ENCODE assay signal across 9 cellular contexts in genomic region chr20:62818592-62819493, GRCh38. TPM values are rescaled to one million over a fixed set of nuclear protein-coding genes. Genes with fewer than 3 reads are reported as not detected.
DNase-seq lines count a peak whose midpoint lies in the region; ATAC-seq and TF ChIP-seq lines count a peak whose summit lies in the region.
"Had no signal": no experiment of that assay in that cellular context is flagged by ENCODE, and none has a peak within 500 bp of the region (broad histone marks: within the 10 kb centered on the region; RNA-seq: fewer than 3 reads in every experiment).

No MANE protein-coding gene starts in this region.

- H3K14ac ChIP-seq in IMR-90 (replicated peaks; ENCODE audit: low read depth, low read length) = no peak overlapping the region

- no peak for TF ChIP-seq RAD21 in IMR-90 (IDR thresholded peaks at IDR 0.05; ENCODE audit: low read length)

- no peak overlapping the region for H2BK120ac ChIP-seq in IMR-90 (ENCODE audit: low read depth, low read length)

- H3K56ac ChIP-seq in IMR-90 (ENCODE audit: extremely low read depth, insufficient read depth, low read length) = no peak overlapping the region

- no peak overlapping the region; the same call in 1 of the 2 replicates for H3K4me2 ChIP-seq in IMR-90 (ENCODE audit: low read depth, low read length)

- H3K9me1 ChIP-seq in IMR-90 (ENCODE audit: insufficient read depth, low read length) = no peaks in the 10 kb centered on the region

- BruUV-seq in IMR-90 (replicated peaks; lab: Mats Ljungman, UMichigan) = no TSS peak

- H4K91ac ChIP-seq in IMR-90 (ENCODE audit: insufficient read depth, low read depth, low read length) = peak overlapping the region; percentile 46; the same call in 1 of the 2 replicates

- no peak overlapping the region; a peak in 1 of 4 replicates for H4K8ac ChIP-seq in IMR-90 (ENCODE audit: low read depth in 2 of 2, low read length in 2 of 2)

- H3K36me3 ChIP-seq in IMR-90 (ENCODE audit: control insufficient read depth, insufficient read depth, low read length) (no peaks in the 10 kb centered on the region; the same call in 1 of the 2 replicates), right atrium auricular region (peaks cover 2% of the 10 kb centered on the region), testis (ENCODE audit: low read depth, missing control alignments) (no peaks in the 10 kb centered on the region)

- no peak overlapping the region for H3K18ac ChIP-seq in IMR-90 (ENCODE audit: low read depth, low read length)

- in situ Hi-C loops in IMR-90 (cut with MboI; ENCODE audit: low sequenced_read_pairs) = no loop called here

- no peak for TF ChIP-seq POLR2A in IMR-90 (IDR thresholded peaks at IDR 0.05; ENCODE audit: low read depth, low read length)
- TF ChIP-seq POLR2A in testis (IDR thresholded peaks at IDR 0.05) = no peak

- H4K5ac ChIP-seq in IMR-90 (ENCODE audit: low read depth, low read length) = no peak overlapping the region

- H3K4me1 ChIP-seq in IMR-90 (ENCODE audit: control insufficient read depth, insufficient read depth, low read length) = peaks cover 20% of the 10 kb centered on the region
- H3K4me1 ChIP-seq in right atrium auricular region = peaks cover 0 to 62% of the 10 kb centered on the region in 2 donors
- H3K4me1 ChIP-seq in testis = peaks cover 34% of the 10 kb centered on the region

- H2AK9ac ChIP-seq in IMR-90 (replicated peaks; ENCODE audit: low read depth, low read length, poor library complexity) = peak overlapping the region; percentile 8

- DNase-seq in IMR-90 = peak; percentile 9
- peak in 48 of 58 donors; percentile 30 to 88 (median 66) for DNase-seq in anterior cingulate cortex (lab: John Stamatoyannopoulos, UW)
- DNase-seq in right atrium auricular region (ENCODE audit: low spot score) = no peak
- peak; percentile 57 for DNase-seq in testis
- no peak for DNase-seq in NOMO-1 treated with DMSO at 0.1 percent for 48 hours (lab: John Stamatoyannopoulos, UW; ENCODE audit: unreplicated experiment)
- no peak for DNase-seq in NCI-H1105 treated with DMSO at 0.1 percent for 48 hours (lab: John Stamatoyannopoulos, UW)
- no peak for DNase-seq in activated naive CD4-positive, alpha-beta T cell (lab: John Stamatoyannopoulos, UW)
- DNase-seq: activated CD8-positive, alpha-beta memory T cell treated with anti-CD3 and anti-CD28 coated beads, Interleukin-2, amount 10 ng/mL, durations not matched to agents 7 days and 5 days had no signal

- H2BK5ac ChIP-seq in IMR-90 (ENCODE audit: low read depth, low read length, poor library complexity, severe bottlenecking) = no peak overlapping the region

- dilution Hi-C loops in IMR-90 (cut with HindIII; ENCODE audit: low sequenced_read_pairs, unreplicated experiment) = no loop called here

- POLR2A ChIA-PET in IMR-90 (lab: Charles Lee; ENCODE audit: unreplicated experiment) = no interaction called here

- H3K79me1 ChIP-seq in IMR-90 (ENCODE audit: low read depth in 1 of 2, low read length in 2 of 2) = no peaks in the 10 kb centered on the region

- no peak overlapping the region for H2AK5ac ChIP-seq in IMR-90 (ENCODE audit: low read depth, low read length)

- ATAC-seq in IMR-90 (ENCODE audit: low read depth) (peak; percentile 15), GM18502 (IDR thresholded peaks at IDR 0.05; ENCODE audit: poor library complexity, unreplicated experiment) (no peak)
- ATAC-seq: activated CD8-positive, alpha-beta memory T cell treated with anti-CD3 and anti-CD28 coated beads, Interleukin-2, amount 10 ng/mL, durations not matched to agents 7 days and 5 days had no signal

- TF ChIP-seq CTCF in IMR-90 (conservative IDR thresholded peaks at IDR 0.05; ENCODE audit: low read depth, low read length) (no peak), right atrium auricular region (IDR thresholded peaks at IDR 0.05) (no peak), testis (IDR thresholded peaks at IDR 0.05) (no peak)

- peaks cover 3% of the 10 kb centered on the region; the same call in 1 of the 2 replicates for H4K20me1 ChIP-seq in IMR-90 (ENCODE audit: insufficient read depth, low read length)

- 39% methylated on average over 7 of the region's 25 CpGs; no CpG with 5 or more reads in 1 of the 2 experiments for WGBS in IMR-90 (ENCODE audit: extremely low coverage in 2 of 2, insufficient read length in 1 of 2), 2 experiments
- WGBS in testis, 2 donors = 37 to 44% methylated on average over 7 to 25 of the region's 25 CpGs

- H3K9me3 ChIP-seq in IMR-90 (ENCODE audit: control insufficient read depth, insufficient read depth, low read length) (no peaks in the 10 kb centered on the region), right atrium auricular region (no peaks in the 10 kb centered on the region), testis (no peaks in the 10 kb centered on the region)

- H2BK20ac ChIP-seq in IMR-90 (ENCODE audit: low read depth, low read length) = no peak overlapping the region

- peak overlapping the region; percentile 4; the same call in 1 of the 3 replicates for H2BK15ac ChIP-seq in IMR-90 (ENCODE audit: low read depth, low read length)

- H3K4me3 ChIP-seq in IMR-90 (ENCODE audit: insufficient read depth, low read depth, low read length) (no peak overlapping the region), right atrium auricular region (peak overlapping the region in 1 of 2 donors; percentile 20), testis (no peak overlapping the region)

- H3K23ac ChIP-seq in IMR-90 (ENCODE audit: low read depth, low read length) = no peak overlapping the region

- no peak overlapping the region for H3K27ac ChIP-seq in IMR-90 (ENCODE audit: insufficient read depth, low read length)
- H3K27ac ChIP-seq in right atrium auricular region = peak overlapping the region; percentile 48 to 56
- no peak overlapping the region for H3K27ac ChIP-seq in testis

- no peak overlapping the region for H3K9ac ChIP-seq in IMR-90 (ENCODE audit: low read depth, low read length)

- H3K27me3 ChIP-seq in IMR-90 (ENCODE audit: control insufficient read depth, insufficient read depth, low read length) = peaks cover 23% of the 10 kb centered on the region
- peaks cover 0 to 4% of the 10 kb centered on the region in 2 donors for H3K27me3 ChIP-seq in right atrium auricular region
- H3K27me3 ChIP-seq in testis = no peaks in the 10 kb centered on the region

- intact Hi-C loops in IMR-90 (cut with micrococcal nuclease) = no loop called here
- intact Hi-C loops in testis (cut with DNase I; ENCODE audit: low total_unique reads) = loop anchor here (10.0 kb wide), 1 partner anchor 154 kb away; no protein-coding TSS in a partner anchor

- H3K4ac ChIP-seq in IMR-90 (ENCODE audit: low read depth, low read length) = peak overlapping the region; percentile 36

- H2AFZ ChIP-seq in IMR-90 (replicated peaks; ENCODE audit: low read length, poor library complexity) = peak overlapping the region; percentile 75

- CTCF ChIA-PET in IMR-90 (lab: Yijun Ruan, JAX) = no interaction called here

TF ChIP-seq in IMR-90, 13 proteins besides CTCF, POLR2A, EP300 and RAD21 (continues in another document):
- TF ChIP-seq, protein P1, sequence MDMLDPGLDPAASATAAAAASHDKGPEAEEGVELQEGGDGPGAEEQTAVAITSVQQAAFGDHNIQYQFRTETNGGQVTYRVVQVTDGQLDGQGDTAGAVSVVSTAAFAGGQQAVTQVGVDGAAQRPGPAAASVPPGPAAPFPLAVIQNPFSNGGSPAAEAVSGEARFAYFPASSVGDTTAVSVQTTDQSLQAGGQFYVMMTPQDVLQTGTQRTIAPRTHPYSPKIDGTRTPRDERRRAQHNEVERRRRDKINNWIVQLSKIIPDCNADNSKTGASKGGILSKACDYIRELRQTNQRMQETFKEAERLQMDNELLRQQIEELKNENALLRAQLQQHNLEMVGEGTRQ (IDR thresholded peaks at IDR 0.05; ENCODE audit: low read depth, low read length) = no peak
- TF ChIP-seq NFE2L2 (IDR thresholded peaks at IDR 0.05; ENCODE audit: low read depth, low read length) (no peak), RCOR1 (IDR thresholded peaks at IDR 0.05; ENCODE audit: insufficient replicate concordance, low read length) (no peak), MAFK (IDR thresholded peaks at IDR 0.05; ENCODE audit: low read depth, low read length) (no peak), CHD1 (IDR thresholded peaks at IDR 0.05; ENCODE audit: low read depth, low read length) (no peak), CEBPB (IDR thresholded peaks at IDR 0.05; ENCODE audit: low read depth, low read length) (no peak), RFX5 (IDR thresholded peaks at IDR 0.05; ENCODE audit: low read depth, low read length) (no peak), BHLHE40 (IDR thresholded peaks at IDR 0.05; ENCODE audit: low read depth, low read length) (no peak)

RNA-seq across cellular contexts. Expression of gene COL9A3, which starts 2.0 kb away (rescaled TPM):
- total RNA-seq in IMR-90 (2012; rRNA removed) (0.28 and 0.36 TPM in 2 replicates), right atrium auricular region (1 to 10 TPM; 4.2 to 5.7 TPM), testis (10 to 100 TPM; 19.1 to 50.6 TPM)
- polyA plus RNA-seq in IMR-90 (2012; rRNA removed) (1.4 TPM in 2 replicates), testis (ENCODE audit: insufficient read depth, low read depth, low replicate concordance) (21.3 TPM)
- polyA plus RNA-seq in IMR-90 (2012; cell fraction: cytosol; rRNA removed) = 2.3 and 2.9 TPM in 2 replicates
- 11.3 and 14.6 TPM in 2 replicates for polyA plus RNA-seq in IMR-90 (2012; cell fraction: nucleus; rRNA removed; ENCODE audit: low replicate concordance)

RNA-seq across cellular contexts. Expression of gene OGFR, which starts 14.2 kb away (rescaled TPM):
- total RNA-seq in IMR-90 (2012; rRNA removed) (22.4 and 26.9 TPM in 2 replicates), right atrium auricular region (10 to 100 TPM; 17.3 to 31.2 TPM), testis (10 to 100 TPM; 46.6 to 57.0 TPM)
- polyA plus RNA-seq in IMR-90 (2012; rRNA removed) (30.1 and 38.2 TPM in 2 replicates), testis (ENCODE audit: insufficient read depth, low read depth, low replicate concordance) (23.7 TPM)
- 45.5 and 52.1 TPM in 2 replicates for polyA plus RNA-seq in IMR-90 (2012; cell fraction: cytosol; rRNA removed)
- 73.9 and 106 TPM in 2 replicates for polyA plus RNA-seq in IMR-90 (2012; cell fraction: nucleus; rRNA removed; ENCODE audit: low replicate concordance)

RNA-seq across cellular contexts. Expression of gene MRGBP, which starts 22.6 kb away (rescaled TPM):
- total RNA-seq in IMR-90 (2012; rRNA removed) (18.3 and 21.9 TPM in 2 replicates), right atrium auricular region (10 to 100 TPM in 1 of 2 donors, 1 to 10 TPM in 1; 8.4 to 11.1 TPM), testis (10 to 100 TPM; 52.5 to 56.7 TPM)
- polyA plus RNA-seq in IMR-90 (2012; rRNA removed) (15.5 and 17.7 TPM in 2 replicates), testis (ENCODE audit: insufficient read depth, low read depth, low replicate concordance) (98.3 TPM)
- polyA plus RNA-seq in IMR-90 (2012; cell fraction: cytosol; rRNA removed) = 14.9 and 16.0 TPM in 2 replicates
- polyA plus RNA-seq in IMR-90 (2012; cell fraction: nucleus; rRNA removed; ENCODE audit: low replicate concordance) = 21.4 and 23.1 TPM in 2 replicates

RNA-seq across cellular contexts. Expression of gene TCFL5, which starts 42.8 kb away (rescaled TPM):
- 8.2 and 8.3 TPM in 2 replicates for total RNA-seq in IMR-90 (2012; rRNA removed)
- polyA plus RNA-seq in IMR-90 (2012; rRNA removed) = 5.6 and 6.0 TPM in 2 replicates
- polyA plus RNA-seq in IMR-90 (2012; cell fraction: cytosol; rRNA removed) = 2.6 and 3.6 TPM in 2 replicates
- 2.4 and 9.6 TPM in 2 replicates for polyA plus RNA-seq in IMR-90 (2012; cell fraction: nucleus; rRNA removed; ENCODE audit: low replicate concordance)
- total RNA-seq in right atrium auricular region = 1 to 10 TPM; 4.8 to 6.4 TPM
- 10 to 100 TPM; 66.4 to 85.3 TPM for total RNA-seq in testis
- 184 TPM for polyA plus RNA-seq in testis (ENCODE audit: insufficient read depth, low read depth, low replicate concordance)

Comparison
In these comparisons a context has a peak if more than half of its experiments do, and no peak if none do; other contexts are left out.
1. DNase-seq: peak in IMR-90 (single experiment), anterior cingulate cortex (48 of 58) and testis (single experiment); none in right atrium auricular region (single experiment), NOMO-1 treated with DMSO at 0.1 percent for 48 hours (single experiment), NCI-H1105 treated with DMSO at 0.1 percent for 48 hours (single experiment) and activated naive CD4-positive, alpha-beta T cell (0 of 4).
2. H3K27ac ChIP-seq: peak in right atrium auricular region (2 of 2); none in IMR-90 (single experiment) and testis (0 of 2).